24 cellular contexts compared by ENCODE assay signal in genomic region chr2:20541305-20541640, GRCh38.
"Had no signal": no experiment of that assay in that cellular context is flagged by ENCODE, and none has a peak within 500 bp of the region (broad histone marks: within the 10 kb centered on the region; RNA-seq: fewer than 3 reads in every experiment).

No MANE protein-coding gene starts in this region.

- H3K4me3 Mint-ChIP-seq: activated B cell treated with CpG ODN at 0.5 μM for 24 hours; activated CD4-positive, alpha-beta T cell treated with anti-CD3 and anti-CD28 coated beads, Interleukin-2, amount 10 ng/mL, durations not matched to agents 24 days and 14 days; activated CD8-positive, alpha-beta memory T cell treated with anti-CD3 and anti-CD28 coated beads, Interleukin-2, amount 10 ng/mL, durations not matched to agents 7 days and 5 days; activated naive CD4-positive, alpha-beta T cell treated with anti-CD3 and anti-CD28 coated beads for 36 hours; activated naive CD8-positive, alpha-beta T cell; activated T-cell treated with anti-CD3 and anti-CD28 coated beads, Interleukin-2, amount 50 U/mL, for 4 hours; activated T-helper 17 cell treated with anti-CD3 and anti-CD28 coated beads, Interleukin-2, amount 50 U/mL, for 72 hours; brain; T-helper 1 cell treated with Interleukin-12 subunit alpha and Interleukin-12 subunit beta and Interleukin-4 antibody, amounts not matched to agents 30 μg/mL and 1 μg/mL, for 36 hours had no signal

- H3K4me3 ChIP-seq: cardiac muscle cell, Peyer's patch, SJSA1 had no signal

- H3K4me1 Mint-ChIP-seq: activated B cell treated with CpG ODN at 0.5 μM for 24 hours; activated CD4-positive, alpha-beta T cell treated with anti-CD3 and anti-CD28 coated beads, Interleukin-2, amount 10 ng/mL, durations not matched to agents 24 days and 14 days; activated T-helper 17 cell treated with anti-CD3 and anti-CD28 coated beads, Interleukin-2, amount 50 U/mL, for 72 hours had no signal

- ATAC-seq: activated T-cell treated with anti-CD3 and anti-CD28 coated beads, Interleukin-2, amount 50 U/mL, for 4 hours; activated T-helper 17 cell treated with anti-CD3 and anti-CD28 coated beads, Interleukin-2, amount 50 U/mL, for 72 hours had no signal

- H3K9me3 ChIP-seq: Peyer's patch had no signal

- H3K9me3 Mint-ChIP-seq: activated CD4-positive, alpha-beta T cell treated with anti-CD3 and anti-CD28 coated beads, Interleukin-2, amount 10 ng/mL, durations not matched to agents 24 days and 14 days; activated naive CD4-positive, alpha-beta T cell treated with anti-CD3 and anti-CD28 coated beads for 36 hours; activated T-cell treated with anti-CD3 and anti-CD28 coated beads, Interleukin-2, amount 50 U/mL, for 4 hours; activated T-helper 17 cell treated with anti-CD3 and anti-CD28 coated beads, Interleukin-2, amount 50 U/mL, for 72 hours; T-helper 1 cell treated with Interleukin-12 subunit alpha and Interleukin-12 subunit beta and Interleukin-4 antibody, amounts not matched to agents 30 μg/mL and 1 μg/mL, for 36 hours had no signal

- H3K36me3 ChIP-seq: cardiac muscle cell, Peyer's patch, SJSA1 had no signal

- H3K4me1 ChIP-seq: Peyer's patch had no signal

- H3K27ac ChIP-seq: cardiac muscle cell, Peyer's patch had no signal

- H3K27ac Mint-ChIP-seq: activated B cell treated with CpG ODN at 0.5 μM for 24 hours; activated CD4-positive, alpha-beta T cell treated with anti-CD3 and anti-CD28 coated beads, Interleukin-2, amount 10 ng/mL, durations not matched to agents 24 days and 14 days; activated naive CD4-positive, alpha-beta T cell treated with anti-CD3 and anti-CD28 coated beads for 36 hours; activated naive CD8-positive, alpha-beta T cell; activated T-helper 17 cell treated with anti-CD3 and anti-CD28 coated beads, Interleukin-2, amount 50 U/mL, for 72 hours; T-helper 1 cell treated with Interleukin-12 subunit alpha and Interleukin-12 subunit beta and Interleukin-4 antibody, amounts not matched to agents 30 μg/mL and 1 μg/mL, for 36 hours had no signal

- H3K27me3 Mint-ChIP-seq: activated naive CD8-positive, alpha-beta T cell had no signal

- DNase-seq: activated B cell treated with CpG ODN at 0.5 μM for 24 hours; activated CD4-positive, alpha-beta T cell treated with anti-CD3 and anti-CD28 coated beads for 1 hour; activated CD4-positive, alpha-beta T cell treated with anti-CD3 and anti-CD28 coated beads, Interleukin-2, amount 10 ng/mL, durations not matched to agents 24 days and 14 days; activated CD4-positive, alpha-beta T cell treated with anti-CD3 and anti-CD28 coated beads, Interleukin-2, amount 50 U/mL, for 48 hours; activated CD8-positive, alpha-beta memory T cell treated with anti-CD3 and anti-CD28 coated beads, Interleukin-2, amount 10 ng/mL, durations not matched to agents 7 days and 5 days; activated gamma-delta T cell; activated naive CD4-positive, alpha-beta T cell treated with anti-CD3 and anti-CD28 coated beads for 36 hours; activated T-cell treated with anti-CD3 and anti-CD28 coated beads, Interleukin-2, amount 50 U/mL, for 4 hours; amygdala; cerebellar nuclear complex; KG1; NCI-H1092; NCI-H1930; NCI-H2227 treated with DMSO at 0.1 percent for 48 hours; NCI-H446 treated with DMSO at 0.1 percent for 48 hours; SHP77; T-helper 9 cell had no signal

- H3K27me3 ChIP-seq: cardiac muscle cell, Peyer's patch, SJSA1 had no signal

- H3K36me3 Mint-ChIP-seq: activated CD8-positive, alpha-beta memory T cell treated with anti-CD3 and anti-CD28 coated beads, Interleukin-2, amount 10 ng/mL, durations not matched to agents 7 days and 5 days; activated naive CD8-positive, alpha-beta T cell had no signal
